Comparison of ENCODE assay signal across 1 cellular context in the genomic region with DNA sequence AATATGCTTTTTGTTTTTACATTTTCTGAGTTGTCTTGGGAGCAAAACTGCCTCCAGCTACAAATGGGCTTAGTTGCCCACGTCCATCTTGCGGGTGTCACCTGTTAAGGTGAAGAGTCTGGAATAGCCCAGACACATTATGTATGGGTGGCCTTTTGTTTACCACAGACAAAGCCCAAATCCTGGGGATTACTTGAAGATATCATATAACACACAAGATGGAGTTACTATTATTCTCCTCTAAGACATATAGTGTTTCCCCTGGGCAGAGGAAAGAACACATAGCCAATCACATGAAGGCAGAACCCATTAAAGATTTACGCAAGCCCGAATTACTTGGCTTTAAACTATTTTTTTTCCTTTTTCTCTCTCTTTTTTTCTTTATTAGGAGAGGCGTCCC.
TF ChIP-seq lines count a peak whose summit lies in the region.

No MANE protein-coding gene starts in this region.

TF ChIP-seq in H1, 55 proteins besides CTCF, POLR2A, EP300 and RAD21:
- TF ChIP-seq TAF1 (IDR thresholded peaks at IDR 0.05; ENCODE audit: low read depth, low read length): no peak
- no peak for TF ChIP-seq SP2 (IDR thresholded peaks at IDR 0.05; ENCODE audit: low read length)
- no peak for TF ChIP-seq TAF7 (optimal IDR thresholded peaks at IDR 0.05; ENCODE audit: borderline replicate concordance, low read depth, low read length)
- no peak for TF ChIP-seq RNF2 (IDR thresholded peaks at IDR 0.05; ENCODE audit: borderline replicate concordance, low read depth, low read length, missing control alignments, poor library complexity, severe bottlenecking)
- TF ChIP-seq, protein P1, sequence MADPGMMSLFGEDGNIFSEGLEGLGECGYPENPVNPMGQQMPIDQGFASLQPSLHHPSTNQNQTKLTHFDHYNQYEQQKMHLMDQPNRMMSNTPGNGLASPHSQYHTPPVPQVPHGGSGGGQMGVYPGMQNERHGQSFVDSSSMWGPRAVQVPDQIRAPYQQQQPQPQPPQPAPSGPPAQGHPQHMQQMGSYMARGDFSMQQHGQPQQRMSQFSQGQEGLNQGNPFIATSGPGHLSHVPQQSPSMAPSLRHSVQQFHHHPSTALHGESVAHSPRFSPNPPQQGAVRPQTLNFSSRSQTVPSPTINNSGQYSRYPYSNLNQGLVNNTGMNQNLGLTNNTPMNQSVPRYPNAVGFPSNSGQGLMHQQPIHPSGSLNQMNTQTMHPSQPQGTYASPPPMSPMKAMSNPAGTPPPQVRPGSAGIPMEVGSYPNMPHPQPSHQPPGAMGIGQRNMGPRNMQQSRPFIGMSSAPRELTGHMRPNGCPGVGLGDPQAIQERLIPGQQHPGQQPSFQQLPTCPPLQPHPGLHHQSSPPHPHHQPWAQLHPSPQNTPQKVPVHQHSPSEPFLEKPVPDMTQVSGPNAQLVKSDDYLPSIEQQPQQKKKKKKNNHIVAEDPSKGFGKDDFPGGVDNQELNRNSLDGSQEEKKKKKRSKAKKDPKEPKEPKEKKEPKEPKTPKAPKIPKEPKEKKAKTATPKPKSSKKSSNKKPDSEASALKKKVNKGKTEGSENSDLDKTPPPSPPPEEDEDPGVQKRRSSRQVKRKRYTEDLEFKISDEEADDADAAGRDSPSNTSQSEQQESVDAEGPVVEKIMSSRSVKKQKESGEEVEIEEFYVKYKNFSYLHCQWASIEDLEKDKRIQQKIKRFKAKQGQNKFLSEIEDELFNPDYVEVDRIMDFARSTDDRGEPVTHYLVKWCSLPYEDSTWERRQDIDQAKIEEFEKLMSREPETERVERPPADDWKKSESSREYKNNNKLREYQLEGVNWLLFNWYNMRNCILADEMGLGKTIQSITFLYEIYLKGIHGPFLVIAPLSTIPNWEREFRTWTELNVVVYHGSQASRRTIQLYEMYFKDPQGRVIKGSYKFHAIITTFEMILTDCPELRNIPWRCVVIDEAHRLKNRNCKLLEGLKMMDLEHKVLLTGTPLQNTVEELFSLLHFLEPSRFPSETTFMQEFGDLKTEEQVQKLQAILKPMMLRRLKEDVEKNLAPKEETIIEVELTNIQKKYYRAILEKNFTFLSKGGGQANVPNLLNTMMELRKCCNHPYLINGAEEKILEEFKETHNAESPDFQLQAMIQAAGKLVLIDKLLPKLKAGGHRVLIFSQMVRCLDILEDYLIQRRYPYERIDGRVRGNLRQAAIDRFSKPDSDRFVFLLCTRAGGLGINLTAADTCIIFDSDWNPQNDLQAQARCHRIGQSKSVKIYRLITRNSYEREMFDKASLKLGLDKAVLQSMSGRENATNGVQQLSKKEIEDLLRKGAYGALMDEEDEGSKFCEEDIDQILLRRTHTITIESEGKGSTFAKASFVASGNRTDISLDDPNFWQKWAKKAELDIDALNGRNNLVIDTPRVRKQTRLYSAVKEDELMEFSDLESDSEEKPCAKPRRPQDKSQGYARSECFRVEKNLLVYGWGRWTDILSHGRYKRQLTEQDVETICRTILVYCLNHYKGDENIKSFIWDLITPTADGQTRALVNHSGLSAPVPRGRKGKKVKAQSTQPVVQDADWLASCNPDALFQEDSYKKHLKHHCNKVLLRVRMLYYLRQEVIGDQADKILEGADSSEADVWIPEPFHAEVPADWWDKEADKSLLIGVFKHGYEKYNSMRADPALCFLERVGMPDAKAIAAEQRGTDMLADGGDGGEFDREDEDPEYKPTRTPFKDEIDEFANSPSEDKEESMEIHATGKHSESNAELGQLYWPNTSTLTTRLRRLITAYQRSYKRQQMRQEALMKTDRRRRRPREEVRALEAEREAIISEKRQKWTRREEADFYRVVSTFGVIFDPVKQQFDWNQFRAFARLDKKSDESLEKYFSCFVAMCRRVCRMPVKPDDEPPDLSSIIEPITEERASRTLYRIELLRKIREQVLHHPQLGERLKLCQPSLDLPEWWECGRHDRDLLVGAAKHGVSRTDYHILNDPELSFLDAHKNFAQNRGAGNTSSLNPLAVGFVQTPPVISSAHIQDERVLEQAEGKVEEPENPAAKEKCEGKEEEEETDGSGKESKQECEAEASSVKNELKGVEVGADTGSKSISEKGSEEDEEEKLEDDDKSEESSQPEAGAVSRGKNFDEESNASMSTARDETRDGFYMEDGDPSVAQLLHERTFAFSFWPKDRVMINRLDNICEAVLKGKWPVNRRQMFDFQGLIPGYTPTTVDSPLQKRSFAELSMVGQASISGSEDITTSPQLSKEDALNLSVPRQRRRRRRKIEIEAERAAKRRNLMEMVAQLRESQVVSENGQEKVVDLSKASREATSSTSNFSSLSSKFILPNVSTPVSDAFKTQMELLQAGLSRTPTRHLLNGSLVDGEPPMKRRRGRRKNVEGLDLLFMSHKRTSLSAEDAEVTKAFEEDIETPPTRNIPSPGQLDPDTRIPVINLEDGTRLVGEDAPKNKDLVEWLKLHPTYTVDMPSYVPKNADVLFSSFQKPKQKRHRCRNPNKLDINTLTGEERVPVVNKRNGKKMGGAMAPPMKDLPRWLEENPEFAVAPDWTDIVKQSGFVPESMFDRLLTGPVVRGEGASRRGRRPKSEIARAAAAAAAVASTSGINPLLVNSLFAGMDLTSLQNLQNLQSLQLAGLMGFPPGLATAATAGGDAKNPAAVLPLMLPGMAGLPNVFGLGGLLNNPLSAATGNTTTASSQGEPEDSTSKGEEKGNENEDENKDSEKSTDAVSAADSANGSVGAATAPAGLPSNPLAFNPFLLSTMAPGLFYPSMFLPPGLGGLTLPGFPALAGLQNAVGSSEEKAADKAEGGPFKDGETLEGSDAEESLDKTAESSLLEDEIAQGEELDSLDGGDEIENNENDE (IDR thresholded peaks at IDR 0.05; ENCODE audit: insufficient replicate concordance, low read length): no peak
- no peak for TF ChIP-seq RBBP5 (IDR thresholded peaks at IDR 0.05; ENCODE audit: borderline replicate concordance, low read depth, low read length)
- TF ChIP-seq FOSL1 (IDR thresholded peaks at IDR 0.05; ENCODE audit: insufficient read depth, low read depth, low read length): no peak
- no peak for TF ChIP-seq POLR2AphosphoS5 (IDR thresholded peaks at IDR 0.05; ENCODE audit: low read depth, low read length)
- TF ChIP-seq TEAD4 (IDR thresholded peaks at IDR 0.05; ENCODE audit: low read depth, low read length): no peak
- no peak for TF ChIP-seq BACH1 (IDR thresholded peaks at IDR 0.05; ENCODE audit: low read length)
- TF ChIP-seq NANOG (IDR thresholded peaks at IDR 0.05; ENCODE audit: insufficient read depth, low read depth, low read length, poor library complexity, severe bottlenecking): no peak
- no peak for TF ChIP-seq BRCA1 (IDR thresholded peaks at IDR 0.05; ENCODE audit: low read depth, low read length)
- TF ChIP-seq SIRT6 (IDR thresholded peaks at IDR 0.05; ENCODE audit: low read length): no peak
- TF ChIP-seq ASH2L (IDR thresholded peaks at IDR 0.05; ENCODE audit: low read length): no peak
- no peak for TF ChIP-seq EGR1 (IDR thresholded peaks at IDR 0.05; ENCODE audit: borderline replicate concordance, low read depth, low read length)
- no peak for TF ChIP-seq JUND (IDR thresholded peaks at IDR 0.05; ENCODE audit: low read length)
- no peak for TF ChIP-seq BCL11A (IDR thresholded peaks at IDR 0.05; ENCODE audit: low read depth in 2 of 2, low read length in 2 of 2)
